ENCODE assay signal across 13 cellular contexts in genomic region chr1:99818063-99818699, GRCh38. TPM values are rescaled to one million over a fixed set of nuclear protein-coding genes. Genes with fewer than 3 reads are reported as not detected.
A peak's percentile ranks its signal among the peaks of the same experiment; 100 is the strongest.
DNase-seq lines count a peak whose midpoint lies in the region; ATAC-seq and TF ChIP-seq lines count a peak whose summit lies in the region.
"Had no signal": no experiment of that assay in that cellular context is flagged by ENCODE, and none has a peak within 500 bp of the region (broad histone marks: within the 10 kb centered on the region; RNA-seq: fewer than 3 reads in every experiment).

No MANE protein-coding gene starts in this region.

- H3K4me2 ChIP-seq in mammary epithelial cell (ENCODE audit: insufficient read depth, low read depth, low read length) (no peak overlapping the region), SK-N-SH (no peak overlapping the region)

- no peaks in the 10 kb centered on the region for H3K79me2 ChIP-seq in mammary epithelial cell (ENCODE audit: insufficient read depth, low read length)
- no peaks in the 10 kb centered on the region for H3K79me2 ChIP-seq in SK-N-SH (ENCODE audit: insufficient read depth)

- H2AFZ ChIP-seq in mammary epithelial cell (ENCODE audit: low read depth, low read length) (peak overlapping the region; percentile 53), SK-N-SH (ENCODE audit: low read depth) (no peak overlapping the region)

- H3K36me3 ChIP-seq in mammary epithelial cell (ENCODE audit: insufficient read depth, low read length) (no peaks in the 10 kb centered on the region), SK-N-SH (replicated peaks in 1 of 2; ENCODE audit: control insufficient read depth in 1 of 2, insufficient read depth in 2 of 2, low read length in 1 of 2) (no peaks in the 10 kb centered on the region), uterus (no peaks in the 10 kb centered on the region)
- H3K36me3 ChIP-seq: pancreas had no signal

- no peaks in the 10 kb centered on the region for H4K20me1 ChIP-seq in mammary epithelial cell (ENCODE audit: insufficient read depth, low read length)
- H4K20me1 ChIP-seq in SK-N-SH (ENCODE audit: insufficient read depth) = no peaks in the 10 kb centered on the region

- H3K4me1 ChIP-seq in mammary epithelial cell (ENCODE audit: insufficient read depth, low read length) = peaks cover 11% of the 10 kb centered on the region
- no peaks in the 10 kb centered on the region for H3K4me1 ChIP-seq in SK-N-SH (ENCODE audit: control insufficient read depth in 1 of 2, insufficient read depth in 2 of 2, low read depth in 1 of 2, low read length in 1 of 2)
- H3K4me1 ChIP-seq in uterus = no peaks in the 10 kb centered on the region
- H3K4me1 ChIP-seq: pancreas had no signal

- no peak for TF ChIP-seq RAD21 in Ishikawa (IDR thresholded peaks at IDR 0.05; ENCODE audit: low read depth)
- TF ChIP-seq RAD21 in SK-N-SH (IDR thresholded peaks at IDR 0.05; ENCODE audit: low read length) = no peak

- no peaks in the 10 kb centered on the region for H3F3A ChIP-seq in SK-N-SH (replicated peaks; ENCODE audit: insufficient read depth)

- TF ChIP-seq EP300 in Ishikawa (IDR thresholded peaks at IDR 0.05; ENCODE audit: borderline replicate concordance) (no peak), SK-N-SH (IDR thresholded peaks at IDR 0.05; ENCODE audit: borderline replicate concordance in 1 of 2, low read depth in 1 of 2, low read length in 1 of 2) (no peak)

- ATAC-seq in Right ventricle myocardium superior (ENCODE audit: poor library complexity) = peak; percentile 88
- ATAC-seq: pancreas had no signal

- H3K9me3 ChIP-seq in mammary epithelial cell (replicated peaks; ENCODE audit: insufficient read depth, low read length) (no peaks in the 10 kb centered on the region), SK-N-SH (no peaks in the 10 kb centered on the region), uterus (no peaks in the 10 kb centered on the region)
- H3K9me3 ChIP-seq: pancreas had no signal

- no peak for DNase-seq in mammary epithelial cell
- DNase-seq in Right ventricle myocardium superior = no peak
- peak; percentile 21 for DNase-seq in skeletal muscle cell (ENCODE audit: low read depth)
- DNase-seq in SK-N-SH = no peak
- DNase-seq in activated CD4-positive, alpha-beta T cell treated with anti-CD3 and anti-CD28 coated beads for 48 hours = no peak
- no peak for DNase-seq in uterus
- DNase-seq: amniotic stem cell; HFFc6; NCI-H146; pancreas; small intestine; stimulated activated CD4-positive, alpha-beta T cell treated with anti-CD3 and anti-CD28 coated beads, Interleukin-4, amount 100 ng/mL, for 4 hours had no signal

- no peak overlapping the region for H3K27ac ChIP-seq in mammary epithelial cell (ENCODE audit: insufficient read depth, low read depth, low read length)
- no peak overlapping the region for H3K27ac ChIP-seq in SK-N-SH (ENCODE audit: low read depth in 2 of 2, low read length in 1 of 2)
- H3K27ac ChIP-seq in uterus = no peak overlapping the region
- H3K27ac ChIP-seq: pancreas had no signal

- H3K27me3 ChIP-seq in mammary epithelial cell (ENCODE audit: insufficient read depth, low read length) = no peaks in the 10 kb centered on the region
- H3K27me3 ChIP-seq in SK-N-SH (ENCODE audit: insufficient read depth) = no peaks in the 10 kb centered on the region; the same call in 1 of the 2 replicates
- no peaks in the 10 kb centered on the region for H3K27me3 ChIP-seq in uterus

- no peak overlapping the region for H3K4me3 ChIP-seq in mammary epithelial cell (replicated peaks in 1 of 3; ENCODE audit: insufficient read depth in 1 of 3, low read depth in 2 of 3, low read length in 3 of 3)
- H3K4me3 ChIP-seq in skeletal muscle cell (ENCODE audit: low read depth, low read length) = no peak overlapping the region
- H3K4me3 ChIP-seq in SK-N-SH (ENCODE audit: low read depth in 2 of 2, low read length in 1 of 2) = no peak overlapping the region
- H3K4me3 ChIP-seq in uterus = no peak overlapping the region
- H3K4me3 ChIP-seq: pancreas had no signal

- dilution Hi-C loops in mammary epithelial cell (cut with HindIII; ENCODE audit: low sequenced_read_pairs) = no loop called here

- BruUV-seq in mammary epithelial cell (replicated peaks; lab: Mats Ljungman, UMichigan) = no TSS peak

- WGBS in mammary epithelial cell (ENCODE audit: low coverage, missing lambda C conversion rate) = 62% methylated on average over 3 of the region's 3 CpGs
- WGBS in SK-N-SH (ENCODE audit: low lambda C conversion rate) = 78% methylated on average over 3 of the region's 3 CpGs

- no peak for TF ChIP-seq CTCF in mammary epithelial cell (conservative IDR thresholded peaks at IDR 0.05 in 1 of 2, IDR thresholded peaks at IDR 0.05 in 1 of 2; ENCODE audit: extremely low read depth in 1 of 2, insufficient read depth in 1 of 2, low read depth in 1 of 2, low read length in 2 of 2)
- TF ChIP-seq CTCF in SK-N-SH (IDR thresholded peaks at IDR 0.05) = no peak
- TF ChIP-seq CTCF in uterus (IDR thresholded peaks at IDR 0.05) = no peak

- in situ Hi-C loops in mammary epithelial cell (cut with MboI; ENCODE audit: low sequenced_read_pairs in 2 of 2) = loop anchor here (10.0 to 25.0 kb wide), 5 partner anchors 219 to 1044 kb away; partner anchors contain the start of genes RTCA (in 1 of the 2), SASS6 (in 1 of the 2) and TRMT13 (in 1 of the 2)

- POLR2A ChIA-PET in SK-N-SH (lab: Yijun Ruan, JAX) = no interaction called here

- CTCF ChIA-PET in mammary epithelial cell (lab: Charles Lee; ENCODE audit: low non-redundant PET) (no interaction called here), SK-N-SH (lab: Yijun Ruan, JAX) (interaction anchor here (0.8 kb wide), 1 partner anchor 207 kb away, joined by 4 read pairs; no protein-coding TSS in a partner anchor)

- TF ChIP-seq POLR2A in uterus (IDR thresholded peaks at IDR 0.05) = no peak

- H3K9me2 ChIP-seq in SK-N-SH = no peaks in the 10 kb centered on the region

- intact Hi-C loops in mammary epithelial cell (cut with micrococcal nuclease) = no loop called here
- intact Hi-C loops in Right ventricle myocardium superior (cut with DNase I) = no loop called here
- intact Hi-C loops in uterus (cut with DNase I; ENCODE audit: low total_unique reads) = no loop called here

- no peak overlapping the region for H3K9ac ChIP-seq in mammary epithelial cell (ENCODE audit: insufficient read depth, low read length)
- H3K9ac ChIP-seq in SK-N-SH = no peak overlapping the region

TF ChIP-seq in SK-N-SH, 30 proteins besides CTCF, POLR2A, EP300 and RAD21:
- TF ChIP-seq RFX5 (IDR thresholded peaks at IDR 0.05; ENCODE audit: low read length) (no peak), RCOR1 (IDR thresholded peaks at IDR 0.05; ENCODE audit: low read length) (no peak), FOXJ3 (CRISPR knock-in tag; IDR thresholded peaks at IDR 0.05) (no peak), GATA2 (CRISPR knock-in tag; IDR thresholded peaks at IDR 0.05) (no peak), ZBTB33 (IDR thresholded peaks at IDR 0.05; ENCODE audit: borderline replicate concordance, low read depth) (no peak), TCF12 (IDR thresholded peaks at IDR 0.05) (no peak), ELF1 (IDR thresholded peaks at IDR 0.05) (no peak)
TF ChIP-seq in SK-N-SH: peak in this region for 0.

RNA-seq across cellular contexts. Expression of gene AGL, which starts 32.0 kb away (rescaled TPM):
- total RNA-seq in mammary epithelial cell (10 to 100 TPM; 15.6 to 31.3 TPM), Right ventricle myocardium superior (49.6 TPM), uterus (10 to 100 TPM; 10.5 to 27.9 (median 14.2) TPM)
- polyA plus RNA-seq in mammary epithelial cell (4.2 TPM), SK-N-SH (2012; rRNA removed) (1.5 and 2.2 TPM in 2 replicates)
- 13.7 TPM for polyA minus RNA-seq in mammary epithelial cell
- polyA plus RNA-seq in SK-N-SH (2012; cell fraction: cytosol; rRNA removed) = 2.5 and 2.9 TPM in 2 replicates
- 1.9 and 4.9 TPM in 2 replicates for polyA plus RNA-seq in SK-N-SH (2012; cell fraction: nucleus; rRNA removed)

RNA-seq across cellular contexts. Expression of gene FRRS1, which starts 51.7 kb away (rescaled TPM):
- total RNA-seq in mammary epithelial cell (10 to 100 TPM in 1 of 2 donors, 1 to 10 TPM in 1; 9.9 to 31.0 TPM), Right ventricle myocardium superior (2.7 TPM), uterus (10 to 100 TPM in 2 of 4 donors, 1 to 10 TPM in 1, under 1 TPM in 1; 0.51 to 28.6 (median 14.5) TPM)
- polyA plus RNA-seq in mammary epithelial cell (6.1 TPM), SK-N-SH (2012; rRNA removed) (1.9 and 2.7 TPM in 2 replicates)
- 6.2 TPM for polyA minus RNA-seq in mammary epithelial cell
- 1.8 and 2.3 TPM in 2 replicates for polyA plus RNA-seq in SK-N-SH (2012; cell fraction: cytosol; rRNA removed)
- 0.80 and 1.8 TPM in 2 replicates for polyA plus RNA-seq in SK-N-SH (2012; cell fraction: nucleus; rRNA removed)
